Comparison of ENCODE assay signal across 1 cellular context in the genomic region with DNA sequence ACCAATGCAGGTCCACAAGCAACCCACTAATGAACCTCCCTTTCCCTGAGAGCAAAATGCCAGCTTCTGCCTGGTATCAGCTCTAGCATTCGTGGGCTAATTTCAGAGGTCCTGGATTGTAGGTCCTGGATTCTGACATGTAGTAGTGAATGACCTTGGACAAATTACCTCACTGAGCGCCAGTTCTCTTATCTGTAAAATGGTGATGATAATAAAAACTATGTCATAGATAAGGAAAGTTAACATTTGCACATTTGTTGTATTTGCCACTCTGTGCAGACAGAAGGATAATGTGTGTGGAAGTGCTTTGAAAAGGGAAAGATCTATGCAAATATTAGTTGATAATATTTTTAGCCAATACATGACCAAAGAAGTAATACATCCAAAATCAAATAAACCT.
TF ChIP-seq lines count a peak whose summit lies in the region.

No MANE protein-coding gene starts in this region.

TF ChIP-seq in HepG2, 621 proteins besides CTCF, POLR2A, EP300 and RAD21 (continued from another document):
- no peak for TF ChIP-seq AFF4 (CRISPR knock-in tag; IDR thresholded peaks at IDR 0.05)
- TF ChIP-seq NCOA1 (CRISPR knock-in tag; IDR thresholded peaks at IDR 0.05), result no peak
- TF ChIP-seq ARID4A (CRISPR knock-in tag; IDR thresholded peaks at IDR 0.05; ENCODE audit: borderline replicate concordance), result no peak
- TF ChIP-seq NFYB (CRISPR knock-in tag; IDR thresholded peaks at IDR 0.05), result no peak
